ENCODE assay signal across 11 cellular contexts in the genomic region with DNA sequence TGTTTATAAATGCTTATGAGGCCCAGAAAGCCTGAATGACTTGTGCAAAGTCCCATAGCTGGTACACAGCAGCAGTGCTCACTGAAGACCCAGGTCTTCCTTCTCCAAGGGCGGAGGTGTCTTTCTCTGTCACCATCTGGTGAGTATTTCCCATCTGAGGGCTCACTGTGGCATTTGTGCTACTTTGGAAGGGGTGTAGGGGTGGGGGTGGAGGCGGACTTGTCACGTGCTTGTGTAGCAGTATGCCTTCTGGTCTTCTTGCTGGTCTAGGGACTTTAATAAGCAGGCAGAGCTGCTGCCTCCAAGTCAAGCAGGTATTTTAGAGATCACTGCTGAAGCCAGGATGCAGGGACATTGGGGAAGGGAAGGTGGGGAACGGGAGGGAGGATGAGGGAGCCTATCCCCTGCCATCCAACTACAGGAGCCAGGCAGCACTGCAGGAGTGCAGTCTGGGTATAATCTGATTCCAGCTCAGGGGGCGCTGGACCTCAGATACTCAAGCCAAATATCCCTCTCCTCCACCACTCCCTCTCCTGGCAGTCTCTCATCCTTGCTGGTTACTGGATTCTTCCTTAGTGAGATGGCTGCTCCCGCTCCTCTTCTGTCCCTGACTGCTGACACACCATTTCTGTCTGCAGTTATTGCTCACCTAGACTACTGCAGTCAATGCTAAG. TPM values are rescaled to one million over a fixed set of nuclear protein-coding genes. Genes with fewer than 3 reads are reported as not detected.
A peak's percentile ranks its signal among the peaks of the same experiment; 100 is the strongest.
DNase-seq lines count a peak whose midpoint lies in the region; ATAC-seq, FAIRE-seq and TF ChIP-seq lines count a peak whose summit lies in the region.
"Had no signal": no experiment of that assay in that cellular context is flagged by ENCODE, and none has a peak within 500 bp of the region (broad histone marks: within the 10 kb centered on the region; RNA-seq: fewer than 3 reads in every experiment).

No MANE protein-coding gene starts in this region.

- H3K27ac ChIP-seq in AG04450 (ENCODE audit: low read depth, low read length): no peak overlapping the region
- H3K27ac ChIP-seq in HEK293 (ENCODE audit: extremely low read depth, low read depth, low read length): no peak overlapping the region
- H3K27ac ChIP-seq: stomach had no signal

- TF ChIP-seq CTCF in AG04450 (IDR thresholded peaks at IDR 0.05; ENCODE audit: low read depth, low read length): peak; percentile 30
- TF ChIP-seq CTCF in HEK293 (tag by site-specific recombination; IDR thresholded peaks at IDR 0.05): peak; percentile 83
- TF ChIP-seq CTCF in mesothelial cell of epicardium (IDR thresholded peaks at IDR 0.05; ENCODE audit: unreplicated experiment): no peak

- H3K36me3 Mint-ChIP-seq in mesothelial cell of epicardium: no peaks in the 10 kb centered on the region

- FAIRE-seq in GM12892 (lab: Jason Lieb, UNC): no peak

- H3K4me1 Mint-ChIP-seq in mesothelial cell of epicardium: peaks cover 3% of the 10 kb centered on the region

- peaks cover 94% of the 10 kb centered on the region for H3K27me3 Mint-ChIP-seq in mesothelial cell of epicardium (ENCODE audit: low read depth)

- no peaks in the 10 kb centered on the region; the same call in 1 of the 2 replicates for H3K4me1 ChIP-seq in HEK293 (ENCODE audit: control insufficient read depth, insufficient read depth, low read length)

- POLR2A ChIA-PET in AG04450 (lab: Yijun Ruan, JAX): no interaction called here
- POLR2A ChIA-PET in HEK293 (lab: Yijun Ruan, JAX): no interaction called here

- peaks cover 29% of the 10 kb centered on the region for H3K27me3 ChIP-seq in AG04450 (ENCODE audit: control insufficient read depth, insufficient read depth, low read length)

- H3K9me3 Mint-ChIP-seq in mesothelial cell of epicardium: no peaks in the 10 kb centered on the region
- H3K9me3 Mint-ChIP-seq: activated naive CD8-positive, alpha-beta T cell treated with anti-CD3 and anti-CD28 coated beads, Interleukin-2, amount 50 U/mL, for 24 hours had no signal

- DNase-seq in AG04450 (ENCODE audit: low read depth, low spot score): no peak
- DNase-seq in RPMI7951 (ENCODE audit: low read depth): peak; percentile 15
- DNase-seq in hepatic stellate cell (ENCODE audit: low spot score): peak; percentile 31
- DNase-seq in GM12892 (ENCODE audit: insufficient read length): no peak
- DNase-seq in mesothelial cell of epicardium (ENCODE audit: low spot score in 2 of 2, unreplicated experiment in 2 of 2): no peak
- DNase-seq in activated T-cell treated with anti-CD3 and anti-CD28 coated beads, Interleukin-2, amount 50 U/mL, for 1 hour: no peak
- DNase-seq: activated naive CD8-positive, alpha-beta T cell treated with anti-CD3 and anti-CD28 coated beads, Interleukin-2, amount 50 U/mL, for 24 hours; stomach had no signal

- no peak overlapping the region for H3K4me3 Mint-ChIP-seq in mesothelial cell of epicardium
- H3K4me3 Mint-ChIP-seq: activated naive CD8-positive, alpha-beta T cell treated with anti-CD3 and anti-CD28 coated beads, Interleukin-2, amount 50 U/mL, for 24 hours had no signal

- H3K4me3 ChIP-seq in AG04450 (ENCODE audit: low read depth, low read length) (no peak overlapping the region), HEK293 (ENCODE audit: low read depth, low read length) (no peak overlapping the region)
- H3K4me3 ChIP-seq: stomach had no signal

- no peak for TF ChIP-seq POLR2A in GM12892 (IDR thresholded peaks at IDR 0.05; ENCODE audit: low read depth, low read length)

- ATAC-seq in GM21825 (IDR thresholded peaks at IDR 0.05; ENCODE audit: unreplicated experiment): no peak
- ATAC-seq: activated naive CD8-positive, alpha-beta T cell treated with anti-CD3 and anti-CD28 coated beads, Interleukin-2, amount 50 U/mL, for 24 hours had no signal

- CTCF ChIA-PET in AG04450 (lab: Charles Lee): no interaction called here
- CTCF ChIA-PET in HEK293 (lab: Yijun Ruan, JAX): interaction anchor here (0.6 to 2.3 kb wide), 16 partner anchors 8 to 89 kb away, joined by 3 to 9 read pairs (median 5); no protein-coding TSS in a partner anchor

- H3K9me3 ChIP-seq in AG04450 (ENCODE audit: control insufficient read depth, insufficient read depth, low read length): no peaks in the 10 kb centered on the region
- H3K9me3 ChIP-seq in HEK293 (ENCODE audit: control insufficient read depth, insufficient read depth, low read depth, low read length): no peaks in the 10 kb centered on the region
- H3K9me3 ChIP-seq: stomach had no signal

- no peak overlapping the region for H3K27ac Mint-ChIP-seq in mesothelial cell of epicardium
- H3K27ac Mint-ChIP-seq: activated naive CD8-positive, alpha-beta T cell treated with anti-CD3 and anti-CD28 coated beads, Interleukin-2, amount 50 U/mL, for 24 hours had no signal

- no peaks in the 10 kb centered on the region for H3K36me3 ChIP-seq in HEK293 (ENCODE audit: control insufficient read depth in 2 of 2, insufficient read depth in 1 of 2, low read length in 2 of 2)
- H3K36me3 ChIP-seq: stomach had no signal

TF ChIP-seq in HEK293, 187 proteins besides CTCF, POLR2A, EP300 and RAD21:
- TF ChIP-seq ZNF585B (tag by site-specific recombination; IDR thresholded peaks at IDR 0.05) (no peak), ZBTB17 (tag by site-specific recombination; IDR thresholded peaks at IDR 0.05) (0 out of 2 replicates have a peak, but pooled peaks have one; percentile 30)

RNA-seq across cellular contexts. Expression of gene ABCC8, which starts 3.4 kb away (rescaled TPM):
- not detected in 2 replicates for polyA plus RNA-seq in AG04450 (2011; rRNA removed)
- not detected in 2 replicates for polyA minus RNA-seq in AG04450 (2011; rRNA and poly(A)+ RNA removed)
- not detected in 2 replicates for total RNA-seq in RPMI7951 (2014; rRNA removed; shearing (Covaris generic))
- not detected for polyA plus RNA-seq in GM12892 (2012; ENCODE audit: missing spikeins)
- total RNA-seq in mesothelial cell of epicardium: not detected in 3 replicates
- total RNA-seq: T-helper 1 cell treated with Interleukin-12 subunit alpha and Interleukin-12 subunit beta and Interleukin-4 antibody, amounts not matched to agents 30 ng/mL and 1 ng/mL, for 36 hours had no signal

Comparison
In these comparisons a context has a peak if more than half of its experiments do, and no peak if none do; other contexts are left out.
1. DNase-seq: peak in RPMI7951 (single experiment) and hepatic stellate cell (single experiment); none in AG04450 (single experiment), GM12892 (single experiment), mesothelial cell of epicardium (0 of 2) and activated T-cell treated with anti-CD3 and anti-CD28 coated beads, Interleukin-2, amount 50 U/mL, for 1 hour (single experiment).